19 cellular contexts compared by ENCODE assay signal in the genomic region with DNA sequence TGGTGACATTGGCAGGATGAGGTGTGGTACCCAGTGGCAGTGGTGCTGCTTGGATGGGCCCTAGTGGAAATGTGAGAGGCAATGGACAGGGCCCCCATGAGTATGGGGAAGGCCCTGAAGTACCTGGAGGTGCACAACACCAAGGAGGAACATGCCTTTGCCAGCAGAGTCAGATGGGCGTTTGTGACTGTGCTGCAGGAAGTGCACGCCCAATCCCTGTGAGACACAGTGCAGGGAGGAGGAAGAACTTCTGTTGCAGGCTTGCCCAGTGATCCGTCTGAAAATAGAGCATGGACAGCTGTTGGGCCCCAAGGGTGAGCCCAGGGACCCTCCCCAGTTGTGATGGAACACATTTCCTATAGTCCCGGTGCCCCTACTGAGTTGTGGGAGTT. TPM values are rescaled to one million over a fixed set of nuclear protein-coding genes. Genes with fewer than 3 reads are reported as not detected.
DNase-seq lines count a peak whose midpoint lies in the region; ATAC-seq and TF ChIP-seq lines count a peak whose summit lies in the region.
"Had no signal": no experiment of that assay in that cellular context is flagged by ENCODE, and none has a peak within 500 bp of the region (broad histone marks: within the 10 kb centered on the region; RNA-seq: fewer than 3 reads in every experiment).

No MANE protein-coding gene starts in this region.

- DNase-seq in HCT116 (ENCODE audit: low read depth, low spot score), result no peak
- no peak for DNase-seq in prostate gland (ENCODE audit: low spot score)
- DNase-seq in NCI-H128 (lab: John Stamatoyannopoulos, UW; ENCODE audit: unreplicated experiment), result no peak
- DNase-seq in NCI-H1092 treated with DMSO at 0.1 percent for 48 hours (lab: John Stamatoyannopoulos, UW), result no peak
- DNase-seq in GM20000 (ENCODE audit: low spot score), result no peak
- DNase-seq: activated gamma-delta T cell; AML-193; cortex of kidney; NCI-H1092; sigmoid colon; stimulated activated CD4-positive, alpha-beta T cell treated with anti-CD3 and anti-CD28 coated beads, Interleukin-4, amount 100 ng/mL, for 24 hours had no signal

- H3K9me3 ChIP-seq in BLaER1 treated with 17β-estradiol and CSF1 and Interleukin-3, amounts not matched to agents 10 nM and 100 nM (replicated peaks in 1 of 11), result peaks cover 13 to 30% (median 22%) of the 10 kb centered on the region in 11 experiments
- no peaks in the 10 kb centered on the region for H3K9me3 ChIP-seq in HCT116 (ENCODE audit: control insufficient read depth in 1 of 2, insufficient read depth in 1 of 2, low read depth in 1 of 2, low read length in 2 of 2)
- no peaks in the 10 kb centered on the region for H3K9me3 ChIP-seq in mucosa of stomach (ENCODE audit: control insufficient read depth, low read length)
- H3K9me3 ChIP-seq in prostate gland, result no peaks in the 10 kb centered on the region
- H3K9me3 ChIP-seq: ascending aorta, sigmoid colon, tibial nerve had no signal

- no peak overlapping the region for H2AFZ ChIP-seq in HCT116 (ENCODE audit: low read depth, low read length, poor library complexity, severe bottlenecking)
- H2AFZ ChIP-seq: neural progenitor cell had no signal

- peak overlapping the region; percentile 35 to 80 (median 68) for H3K4me2 ChIP-seq in BLaER1 treated with 17β-estradiol and CSF1 and Interleukin-3, amounts not matched to agents 10 nM and 100 nM
- H3K4me2 ChIP-seq in HCT116 (ENCODE audit: low read length), result peak overlapping the region; percentile 57
- H3K4me2 ChIP-seq: neural progenitor cell had no signal

- CTCF ChIA-PET in HCT116 (lab: Charles Lee), result interaction anchor here (1.3 to 1.4 kb wide), 2 partner anchors 123 to 175 kb away, joined by 3 to 12 read pairs; no protein-coding TSS in a partner anchor

- no peaks in the 10 kb centered on the region for H3K27me3 ChIP-seq in BLaER1 treated with 17β-estradiol and CSF1 and Interleukin-3, amounts not matched to agents 10 nM and 100 nM
- H3K27me3 ChIP-seq in HCT116 (ENCODE audit: insufficient read depth, low read length) (no peaks in the 10 kb centered on the region), mucosa of stomach (ENCODE audit: control insufficient read depth, insufficient read depth, low read length) (no peaks in the 10 kb centered on the region), prostate gland (replicated peaks; ENCODE audit: insufficient read depth) (no peaks in the 10 kb centered on the region)
- H3K27me3 ChIP-seq: ascending aorta, neural progenitor cell, sigmoid colon, tibial nerve had no signal

- H3K4me3 ChIP-seq in BLaER1 treated with 17β-estradiol and CSF1 and Interleukin-3, amounts not matched to agents 10 nM and 100 nM, result 0 out of 20 replicates have a peak overlapping the region, but pooled peaks of 1 of the 10 experiments have one; percentile 0
- H3K4me3 ChIP-seq in HCT116 (replicated peaks in 1 of 2; ENCODE audit: low read depth in 1 of 2, low read length in 2 of 2) (no peak overlapping the region; a peak in 1 of 4 replicates), mucosa of stomach (ENCODE audit: low read length) (no peak overlapping the region), prostate gland (no peak overlapping the region)
- H3K4me3 ChIP-seq: ascending aorta, neural progenitor cell, sigmoid colon, SK-N-MC, tibial nerve had no signal

- no TSS peak for BruUV-seq in HCT116 (replicated peaks; lab: Mats Ljungman, UMichigan)

- no peak overlapping the region; a peak in 1 of 22 replicates for H3K9ac ChIP-seq in BLaER1 treated with 17β-estradiol and CSF1 and Interleukin-3, amounts not matched to agents 10 nM and 100 nM
- H3K9ac ChIP-seq in HCT116 (ENCODE audit: low read length), result no peak overlapping the region
- peak overlapping the region; percentile 30 for H3K9ac ChIP-seq in mucosa of stomach (ENCODE audit: low read length)
- H3K9ac ChIP-seq: neural progenitor cell had no signal

- TF ChIP-seq CTCF in HCT116 (IDR thresholded peaks at IDR 0.05 in 2 of 3, conservative IDR thresholded peaks at IDR 0.05 in 1 of 3; ENCODE audit: borderline replicate concordance in 1 of 3, insufficient read depth in 1 of 3, low read depth in 2 of 3, low read length in 2 of 3) (no peak), VCaP (conservative IDR thresholded peaks at IDR 0.05) (no peak), prostate gland (IDR thresholded peaks at IDR 0.05) (no peak), GM20000 (IDR thresholded peaks at IDR 0.05; ENCODE audit: extremely low read depth, missing control alignments) (no peak)

- 79% methylated on average over 4 of the region's 4 CpGs for WGBS in prostate gland

- RAD21 ChIA-PET in HCT116 (lab: Charles Lee; ENCODE audit: low non-redundant PET in 1 of 2, low total read pairs in 2 of 2, uncharacterized antibody in 2 of 2, unreplicated experiment in 2 of 2), result no interaction called here

- H4K20me1 ChIP-seq in BLaER1 treated with 17β-estradiol and CSF1 and Interleukin-3, amounts not matched to agents 10 nM and 100 nM, result no peaks in the 10 kb centered on the region
- no peaks in the 10 kb centered on the region for H4K20me1 ChIP-seq in HCT116 (ENCODE audit: insufficient read depth)

- H3K27ac ChIP-seq in BLaER1 treated with 17β-estradiol and CSF1 and Interleukin-3, amounts not matched to agents 10 nM and 100 nM, result peak overlapping the region in 3 of 11 experiments; percentile 11 to 39 (median 20); a peak in 2 of 22 replicates
- H3K27ac ChIP-seq in HCT116 (ENCODE audit: low read depth, low read length) (peak overlapping the region; percentile 44; the same call in 1 of the 2 replicates), VCaP (peak overlapping the region; percentile 58), prostate gland (no peak overlapping the region)
- H3K27ac ChIP-seq: ascending aorta, neural progenitor cell, sigmoid colon, SK-N-MC, tibial nerve had no signal

- peaks cover 13 to 29% (median 18%) of the 10 kb centered on the region in 10 experiments for H3K4me1 ChIP-seq in BLaER1 treated with 17β-estradiol and CSF1 and Interleukin-3, amounts not matched to agents 10 nM and 100 nM
- H3K4me1 ChIP-seq in HCT116 (ENCODE audit: control insufficient read depth in 1 of 2, insufficient read depth in 2 of 2, low read length in 2 of 2) (peaks cover 12 to 18% of the 10 kb centered on the region in 2 experiments), mucosa of stomach (ENCODE audit: control insufficient read depth, insufficient read depth, low read length) (peaks cover 32% of the 10 kb centered on the region), prostate gland (replicated peaks) (no peaks in the 10 kb centered on the region)
- H3K4me1 ChIP-seq: ascending aorta, neural progenitor cell, sigmoid colon had no signal

- peak; percentile 28 for ATAC-seq in HCT116
- ATAC-seq: WTC11 had no signal

- H3K36me3 ChIP-seq in BLaER1 treated with 17β-estradiol and CSF1 and Interleukin-3, amounts not matched to agents 10 nM and 100 nM, result peaks cover 0 to 13% (median 0%) of the 10 kb centered on the region in 11 experiments; a peak in 1 of 22 replicates
- H3K36me3 ChIP-seq in HCT116 (ENCODE audit: control insufficient read depth in 1 of 2, insufficient read depth in 2 of 2, low read length in 2 of 2), result no peaks in the 10 kb centered on the region
- H3K36me3 ChIP-seq in mucosa of stomach (ENCODE audit: control insufficient read depth, insufficient read depth, low read length), result no peaks in the 10 kb centered on the region
- H3K36me3 ChIP-seq in prostate gland, result no peaks in the 10 kb centered on the region
- H3K36me3 ChIP-seq: ascending aorta, neural progenitor cell, sigmoid colon, tibial nerve had no signal

- POLR2A ChIA-PET in HCT116 (lab: Charles Lee), result interaction anchor here (1.6 kb wide), 1 partner anchor 546 kb away, joined by 4 read pairs; no protein-coding TSS in a partner anchor

- no peaks in the 10 kb centered on the region for H3K79me2 ChIP-seq in HCT116 (ENCODE audit: insufficient read depth, low read length)

- no peaks in the 10 kb centered on the region for H3K9me2 ChIP-seq in HCT116 (ENCODE audit: insufficient read depth)

- TF ChIP-seq RAD21 in HCT116 (IDR thresholded peaks at IDR 0.05; ENCODE audit: low read depth), result no peak

- intact Hi-C loops in HCT116 (cut with micrococcal nuclease) (loop anchor here (5.0 kb wide), 1 partner anchor 45 kb away; a partner anchor contains a TSS), prostate gland (cut with DNase I) (no loop called here)

- TF ChIP-seq POLR2A in HCT116 (IDR thresholded peaks at IDR 0.05; ENCODE audit: borderline replicate concordance, extremely low read depth, insufficient read depth, insufficient read length) (no peak), prostate gland (IDR thresholded peaks at IDR 0.05) (no peak)

TF ChIP-seq in HCT116, 20 proteins besides CTCF, POLR2A, EP300 and RAD21:
- no peak for TF ChIP-seq CEBPB (IDR thresholded peaks at IDR 0.05; ENCODE audit: low read depth)
- TF ChIP-seq, protein P1, sequence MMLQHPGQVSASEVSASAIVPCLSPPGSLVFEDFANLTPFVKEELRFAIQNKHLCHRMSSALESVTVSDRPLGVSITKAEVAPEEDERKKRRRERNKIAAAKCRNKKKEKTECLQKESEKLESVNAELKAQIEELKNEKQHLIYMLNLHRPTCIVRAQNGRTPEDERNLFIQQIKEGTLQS (IDR thresholded peaks at IDR 0.05), result no peak
- no peak for TF ChIP-seq TCF7L2 (IDR thresholded peaks at IDR 0.05; ENCODE audit: borderline replicate concordance, extremely low read depth, insufficient read depth, insufficient read length)
- no peak for TF ChIP-seq SP1 (IDR thresholded peaks at IDR 0.05; ENCODE audit: low read depth)
- TF ChIP-seq EGR1 (IDR thresholded peaks at IDR 0.05; ENCODE audit: low read depth), result no peak
- no peak for TF ChIP-seq SIN3A (IDR thresholded peaks at IDR 0.05; ENCODE audit: low read depth)
- TF ChIP-seq EZH2phosphoT487 (IDR thresholded peaks at IDR 0.05; ENCODE audit: borderline replicate concordance), result no peak
- TF ChIP-seq, protein P2, sequence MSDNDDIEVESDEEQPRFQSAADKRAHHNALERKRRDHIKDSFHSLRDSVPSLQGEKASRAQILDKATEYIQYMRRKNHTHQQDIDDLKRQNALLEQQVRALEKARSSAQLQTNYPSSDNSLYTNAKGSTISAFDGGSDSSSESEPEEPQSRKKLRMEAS (IDR thresholded peaks at IDR 0.05), result no peak

RNA-seq across cellular contexts. Expression of a gene that starts 42.7 kb away (rescaled TPM):
- total RNA-seq in HCT116 (2021; ENCODE audit: unreplicated experiment), result not detected
- not detected in 2 replicates for polyA plus RNA-seq in HCT116 (2012)
- total RNA-seq in prostate gland, result 1 to 10 TPM; 2.7 to 5.5 TPM

RNA-seq across cellular contexts. Expression of a gene that starts 47.4 kb away (rescaled TPM):
- total RNA-seq in HCT116 (2021; ENCODE audit: unreplicated experiment) (26.4 TPM), prostate gland (10 to 100 TPM; 20.2 to 22.0 TPM)
- polyA plus RNA-seq in HCT116 (2012), result 17.8 and 25.9 TPM in 2 replicates

Comparison
In these comparisons a context has a peak if more than half of its experiments do, and no peak if none do; other contexts are left out.
1. H3K27ac ChIP-seq: peak in HCT116 (single experiment) and VCaP (single experiment); none in prostate gland (0 of 2).